ENCODE assay signal across 15 cellular contexts in the genomic region with DNA sequence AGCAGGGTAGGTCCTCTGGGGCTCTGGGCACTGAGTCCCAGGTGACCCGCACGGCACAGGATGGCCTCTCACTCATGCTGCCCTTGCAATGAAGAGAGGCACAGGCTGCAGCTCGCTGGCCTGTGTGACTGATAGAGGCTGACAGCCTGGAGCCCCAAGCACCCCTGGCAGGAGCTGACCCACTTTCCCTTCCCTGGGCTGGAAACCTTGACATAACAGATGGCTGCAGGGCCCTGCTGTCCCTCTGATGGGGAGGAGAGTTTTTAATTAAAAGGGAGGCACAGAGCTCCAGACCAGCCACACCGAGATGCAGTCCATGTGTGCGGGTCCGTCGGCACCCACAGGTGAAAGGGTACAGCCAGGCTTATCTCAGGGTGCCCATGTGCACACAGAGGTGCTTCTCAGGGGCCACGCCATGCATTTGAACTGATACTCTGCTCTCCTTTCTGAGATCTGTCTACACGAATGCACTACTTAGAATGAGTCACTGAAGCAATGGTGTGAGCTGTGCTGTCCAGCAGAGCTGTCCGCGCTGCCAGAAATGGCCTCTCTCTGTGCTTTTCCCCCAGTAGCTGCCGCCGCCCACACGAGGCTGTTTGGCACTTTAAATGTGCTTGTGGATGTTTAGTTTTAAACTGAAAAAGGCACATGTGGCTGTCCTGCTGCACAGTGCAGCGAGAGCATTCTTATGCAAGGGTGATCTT.
DNase-seq lines count a peak whose midpoint lies in the region; ATAC-seq lines count a peak whose summit lies in the region.
"Had no signal": no experiment of that assay in that cellular context is flagged by ENCODE, and none has a peak within 500 bp of the region (broad histone marks: within the 10 kb centered on the region; RNA-seq: fewer than 3 reads in every experiment).

No MANE protein-coding gene starts in this region.

- H3K27me3 Mint-ChIP-seq in stimulated activated naive CD8-positive, alpha-beta T cell treated with anti-CD3 and anti-CD28 coated beads, Interleukin-15, amount 100 ng/mL, for 72 hours: peaks cover 26% of the 10 kb centered on the region
- H3K27me3 Mint-ChIP-seq in activated naive CD4-positive, alpha-beta T cell treated with anti-CD3 and anti-CD28 coated beads for 36 hours (ENCODE audit: low read depth): no peaks in the 10 kb centered on the region
- H3K27me3 Mint-ChIP-seq: T-cell had no signal

- no peak overlapping the region for H3K27ac ChIP-seq in SJCRH30
- H3K27ac ChIP-seq: esophagus muscularis mucosa had no signal

- H3K9me3 ChIP-seq in SJCRH30 (replicated peaks): no peaks in the 10 kb centered on the region
- H3K9me3 ChIP-seq: esophagus muscularis mucosa had no signal

- no peak overlapping the region for H3K4me3 Mint-ChIP-seq in stimulated activated naive CD8-positive, alpha-beta T cell treated with anti-CD3 and anti-CD28 coated beads, Interleukin-15, amount 100 ng/mL, for 72 hours
- no peak overlapping the region for H3K4me3 Mint-ChIP-seq in activated naive CD4-positive, alpha-beta T cell treated with anti-CD3 and anti-CD28 coated beads for 36 hours
- H3K4me3 Mint-ChIP-seq: activated CD8-positive, alpha-beta T cell treated with anti-CD3 and anti-CD28 coated beads for 36 hours; activated naive CD8-positive, alpha-beta T cell treated with anti-CD3 and anti-CD28 coated beads, Interleukin-2, amount 10 ng/mL, durations not matched to agents 7 days and 5 days; T-cell had no signal

- H3K9me3 Mint-ChIP-seq in stimulated activated naive CD8-positive, alpha-beta T cell treated with anti-CD3 and anti-CD28 coated beads, Interleukin-15, amount 100 ng/mL, for 72 hours: no peaks in the 10 kb centered on the region
- no peaks in the 10 kb centered on the region for H3K9me3 Mint-ChIP-seq in activated naive CD4-positive, alpha-beta T cell treated with anti-CD3 and anti-CD28 coated beads for 36 hours
- H3K9me3 Mint-ChIP-seq: activated CD8-positive, alpha-beta T cell treated with anti-CD3 and anti-CD28 coated beads for 36 hours; activated naive CD8-positive, alpha-beta T cell treated with anti-CD3 and anti-CD28 coated beads, Interleukin-2, amount 10 ng/mL, durations not matched to agents 7 days and 5 days; T-cell had no signal

- intact Hi-C loops in activated naive CD4-positive, alpha-beta T cell treated with anti-CD3 and anti-CD28 coated beads for 36 hours (cut with micrococcal nuclease): no loop called here

- H3K27me3 ChIP-seq in SJCRH30: no peaks in the 10 kb centered on the region

- CTCF ChIA-PET in activated naive CD4-positive, alpha-beta T cell treated with anti-CD3 and anti-CD28 coated beads for 36 hours (lab: Charles Lee): interaction anchor here (1.0 to 1.5 kb wide), 2 partner anchors 14 to 29 kb away, joined by 5 to 9 read pairs; no protein-coding TSS in a partner anchor

- no peak overlapping the region for H3K27ac Mint-ChIP-seq in stimulated activated naive CD8-positive, alpha-beta T cell treated with anti-CD3 and anti-CD28 coated beads, Interleukin-15, amount 100 ng/mL, for 72 hours
- H3K27ac Mint-ChIP-seq in activated naive CD4-positive, alpha-beta T cell treated with anti-CD3 and anti-CD28 coated beads for 36 hours: no peak overlapping the region
- H3K27ac Mint-ChIP-seq: activated CD8-positive, alpha-beta T cell treated with anti-CD3 and anti-CD28 coated beads for 36 hours; activated naive CD8-positive, alpha-beta T cell treated with anti-CD3 and anti-CD28 coated beads, Interleukin-2, amount 10 ng/mL, durations not matched to agents 7 days and 5 days had no signal

- no peaks in the 10 kb centered on the region for H3K36me3 Mint-ChIP-seq in activated naive CD4-positive, alpha-beta T cell treated with anti-CD3 and anti-CD28 coated beads for 36 hours (ENCODE audit: low read depth)
- H3K36me3 Mint-ChIP-seq: activated naive CD8-positive, alpha-beta T cell treated with anti-CD3 and anti-CD28 coated beads, Interleukin-2, amount 10 ng/mL, durations not matched to agents 7 days and 5 days; T-cell had no signal

- peak; percentile 70 for DNase-seq in LHCN-M2 (ENCODE audit: low read depth)
- peak; percentile 86 to 97 for DNase-seq in cerebellar nuclear complex (lab: John Stamatoyannopoulos, UW)
- peak; percentile 68 for DNase-seq in islet precursor cell
- peak; percentile 49 for DNase-seq in superior temporal gyrus (ENCODE audit: extremely low spot score)
- no peak for DNase-seq in stimulated activated naive CD8-positive, alpha-beta T cell treated with anti-CD3 and anti-CD28 coated beads, Interleukin-15, amount 100 ng/mL, for 72 hours
- no peak for DNase-seq in activated naive CD4-positive, alpha-beta T cell treated with anti-CD3 and anti-CD28 coated beads for 36 hours
- DNase-seq in NCI-H2107 treated with DMSO at 0.1 percent for 48 hours (lab: John Stamatoyannopoulos, UW; ENCODE audit: unreplicated experiment): no peak
- DNase-seq in SJCRH30: no peak
- DNase-seq: activated CD8-positive, alpha-beta T cell treated with anti-CD3 and anti-CD28 coated beads for 36 hours; activated naive CD8-positive, alpha-beta T cell treated with anti-CD3 and anti-CD28 coated beads, Interleukin-2, amount 10 ng/mL, durations not matched to agents 7 days and 5 days; Karpas-422; NCI-H748 treated with DMSO at 0.1 percent for 48 hours; stimulated activated naive CD4-positive, alpha-beta T cell; T-cell had no signal

- H3K36me3 ChIP-seq in SJCRH30: no peaks in the 10 kb centered on the region
- H3K36me3 ChIP-seq: esophagus muscularis mucosa had no signal

- H3K4me1 Mint-ChIP-seq in stimulated activated naive CD8-positive, alpha-beta T cell treated with anti-CD3 and anti-CD28 coated beads, Interleukin-15, amount 100 ng/mL, for 72 hours: peaks cover 37% of the 10 kb centered on the region
- peaks cover 40% of the 10 kb centered on the region for H3K4me1 Mint-ChIP-seq in activated naive CD4-positive, alpha-beta T cell treated with anti-CD3 and anti-CD28 coated beads for 36 hours (ENCODE audit: low read depth)

- H3K4me1 ChIP-seq in SJCRH30: peaks cover 25% of the 10 kb centered on the region

- ATAC-seq in stimulated activated naive CD8-positive, alpha-beta T cell treated with anti-CD3 and anti-CD28 coated beads, Interleukin-15, amount 100 ng/mL, for 72 hours: no peak
- ATAC-seq: activated CD8-positive, alpha-beta T cell treated with anti-CD3 and anti-CD28 coated beads for 36 hours; T-cell had no signal

- H3K4me3 ChIP-seq in SJCRH30: no peak overlapping the region
- H3K4me3 ChIP-seq: esophagus muscularis mucosa had no signal

Comparison
In these comparisons a context has a peak if more than half of its experiments do, and no peak if none do; other contexts are left out.
1. DNase-seq: peak in LHCN-M2 (single experiment), cerebellar nuclear complex (2 of 2), islet precursor cell (single experiment) and superior temporal gyrus (single experiment); none in stimulated activated naive CD8-positive, alpha-beta T cell treated with anti-CD3 and anti-CD28 coated beads, Interleukin-15, amount 100 ng/mL, for 72 hours (0 of 2), activated naive CD4-positive, alpha-beta T cell treated with anti-CD3 and anti-CD28 coated beads for 36 hours (single experiment), NCI-H2107 treated with DMSO at 0.1 percent for 48 hours (single experiment) and SJCRH30 (0 of 2).